In genomic region chr14:70188608-70189540, GRCh38 we compare ENCODE assay signal across 8 cellular contexts. TPM values are rescaled to one million over a fixed set of nuclear protein-coding genes. Genes with fewer than 3 reads are reported as not detected.
DNase-seq lines count a peak whose midpoint lies in the region; ATAC-seq, FAIRE-seq and TF ChIP-seq lines count a peak whose summit lies in the region.

A gene with protein sequence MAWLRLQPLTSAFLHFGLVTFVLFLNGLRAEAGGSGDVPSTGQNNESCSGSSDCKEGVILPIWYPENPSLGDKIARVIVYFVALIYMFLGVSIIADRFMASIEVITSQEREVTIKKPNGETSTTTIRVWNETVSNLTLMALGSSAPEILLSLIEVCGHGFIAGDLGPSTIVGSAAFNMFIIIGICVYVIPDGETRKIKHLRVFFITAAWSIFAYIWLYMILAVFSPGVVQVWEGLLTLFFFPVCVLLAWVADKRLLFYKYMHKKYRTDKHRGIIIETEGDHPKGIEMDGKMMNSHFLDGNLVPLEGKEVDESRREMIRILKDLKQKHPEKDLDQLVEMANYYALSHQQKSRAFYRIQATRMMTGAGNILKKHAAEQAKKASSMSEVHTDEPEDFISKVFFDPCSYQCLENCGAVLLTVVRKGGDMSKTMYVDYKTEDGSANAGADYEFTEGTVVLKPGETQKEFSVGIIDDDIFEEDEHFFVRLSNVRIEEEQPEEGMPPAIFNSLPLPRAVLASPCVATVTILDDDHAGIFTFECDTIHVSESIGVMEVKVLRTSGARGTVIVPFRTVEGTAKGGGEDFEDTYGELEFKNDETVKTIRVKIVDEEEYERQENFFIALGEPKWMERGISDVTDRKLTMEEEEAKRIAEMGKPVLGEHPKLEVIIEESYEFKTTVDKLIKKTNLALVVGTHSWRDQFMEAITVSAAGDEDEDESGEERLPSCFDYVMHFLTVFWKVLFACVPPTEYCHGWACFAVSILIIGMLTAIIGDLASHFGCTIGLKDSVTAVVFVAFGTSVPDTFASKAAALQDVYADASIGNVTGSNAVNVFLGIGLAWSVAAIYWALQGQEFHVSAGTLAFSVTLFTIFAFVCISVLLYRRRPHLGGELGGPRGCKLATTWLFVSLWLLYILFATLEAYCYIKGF (minus strand): TSS chr14:70188951. CDS start chr14:70168422, 20,529 bp downstream.

- H3K4me1 ChIP-seq in PC-3 (ENCODE audit: insufficient read depth, low read length) = no peaks in the 10 kb centered on the region
- peaks cover 0 to 7% of the 10 kb centered on the region in 2 donors for H3K4me1 ChIP-seq in kidney (ENCODE audit: control insufficient read depth in 1 of 2, insufficient read depth in 1 of 2, low read depth in 1 of 2, low read length in 2 of 2)

- peak within 1 kb of the TSS; percentile 37; the same call in 1 of the 2 replicates for H2AFZ ChIP-seq in PC-3 (ENCODE audit: low read length)

- H3K27me3 ChIP-seq in PC-3 (ENCODE audit: low read length) = peaks cover 84% of the 10 kb centered on the region

- intact Hi-C loops in PC-3 (cut with micrococcal nuclease) = no loop called here
- intact Hi-C loops in kidney (cut with DNase I) = no loop called here

- FAIRE-seq in kidney (lab: Jason Lieb, UNC) = no peak

- H4K20me1 ChIP-seq in PC-3 (ENCODE audit: low read length) = no peaks in the 10 kb centered on the region

- POLR2A ChIA-PET in GM10248 (lab: Yijun Ruan, JAX) (no interaction called here), PC-3 (lab: Charles Lee; ENCODE audit: unreplicated experiment) (no interaction called here)

- no TSS peak for BruUV-seq in PC-3 (replicated peaks; lab: Mats Ljungman, UMichigan)

- no peaks in the 10 kb centered on the region for H3K79me2 ChIP-seq in PC-3 (ENCODE audit: low read length)

- DNase-seq in GM10248 (ENCODE audit: extremely low spot score) (peak; percentile 74), PC-3 (no peak), cerebellar nuclear complex (lab: John Stamatoyannopoulos, UW) (peak; percentile 34 to 40), kidney (peak; percentile 79)
- peak; percentile 29 for DNase-seq in stimulated activated CD4-positive, alpha-beta T cell treated with anti-CD3 and anti-CD28 coated beads, Interleukin-1b, Interleukin-23, amount 100 ng/mL, for 48 hours

- no peaks in the 10 kb centered on the region for H3F3A ChIP-seq in PC-3 (ENCODE audit: low read length, unreplicated experiment)

- peak within 1 kb of the TSS; percentile 55 for H3K4me3 ChIP-seq in PC-3 (ENCODE audit: low read length)
- H3K4me3 ChIP-seq in kidney (ENCODE audit: low read length in 2 of 2) = peak within 1 kb of the TSS; percentile 14 to 55

- H3K9ac ChIP-seq in PC-3 (ENCODE audit: low read length) (no peak within 1 kb of the TSS), kidney (ENCODE audit: low read length in 2 of 2) (no peak within 1 kb of the TSS)

- H3K9me2 ChIP-seq in PC-3 (replicated peaks; ENCODE audit: low read length) = no peaks in the 10 kb centered on the region

- H3K27ac ChIP-seq in PC-3 (ENCODE audit: low read length) (no peak within 1 kb of the TSS), kidney (ENCODE audit: low read depth in 2 of 2, low read length in 2 of 2) (no peak within 1 kb of the TSS)

- no peaks in the 10 kb centered on the region for H3K9me3 ChIP-seq in PC-3 (ENCODE audit: low read length)
- H3K9me3 ChIP-seq in kidney (ENCODE audit: control insufficient read depth in 1 of 2, low read length in 2 of 2) = no peaks in the 10 kb centered on the region

- CTCF ChIA-PET in GM10248 (lab: Yijun Ruan, JAX) = interaction anchor here (1.2 kb wide), 1 partner anchor 25 kb away, joined by 3 read pairs; no protein-coding TSS in a partner anchor
- CTCF ChIA-PET in PC-3 (lab: Charles Lee) = no interaction called here

- H3K4me2 ChIP-seq in PC-3 (ENCODE audit: low read length) = peak within 1 kb of the TSS; percentile 70

- ATAC-seq in HG03039 (IDR thresholded peaks at IDR 0.05; ENCODE audit: unreplicated experiment) (peak; percentile 44), PC-3 (peak; percentile 34), GM19395 (IDR thresholded peaks at IDR 0.05; ENCODE audit: unreplicated experiment) (no peak), HG02885 (IDR thresholded peaks at IDR 0.05; ENCODE audit: poor library complexity, unreplicated experiment) (no peak)

- H3K36me3 ChIP-seq in PC-3 (ENCODE audit: low read depth, low read length) (no peaks in the 10 kb centered on the region), kidney (ENCODE audit: control insufficient read depth in 1 of 2, insufficient read depth in 2 of 2, low read length in 2 of 2) (no peaks in the 10 kb centered on the region)

- no peak for TF ChIP-seq CTCF in GM10248 (IDR thresholded peaks at IDR 0.05; ENCODE audit: control extremely low read depth, extremely low read depth, low read depth, missing control alignments)
- TF ChIP-seq CTCF in PC-3 (conservative IDR thresholded peaks at IDR 0.05; ENCODE audit: low read depth, low read length) = no peak
- TF ChIP-seq CTCF in kidney (IDR thresholded peaks at IDR 0.05; ENCODE audit: borderline replicate concordance, extremely low read depth, insufficient read depth) = no peak

RNA-seq across cellular contexts. Expression of the gene that starts here (rescaled TPM):
- not detected in 2 replicates for total RNA-seq in PC-3 (2014; rRNA removed)
- 0.98 TPM for total RNA-seq in kidney
- not detected for polyA plus RNA-seq in kidney (ENCODE audit: insufficient read depth, low read depth, low replicate concordance)

Comparison
In these comparisons a context has a peak if more than half of its experiments do, and no peak if none do; other contexts are left out.
1. Peak in ATAC-seq, H3K4me3 ChIP-seq and H3K4me2 ChIP-seq in PC-3; RNA of the gene not detected or under 1 TPM.
2. Peak in DNase-seq and H3K4me3 ChIP-seq in kidney; RNA of the gene not detected or under 1 TPM.